ENCODE assay signal across 11 cellular contexts in genomic region chr13:51959773-51960172, GRCh38. TPM values are rescaled to one million over a fixed set of nuclear protein-coding genes. Genes with fewer than 3 reads are reported as not detected.
DNase-seq lines count a peak whose midpoint lies in the region; ATAC-seq and TF ChIP-seq lines count a peak whose summit lies in the region.
"Had no signal": no experiment of that assay in that cellular context is flagged by ENCODE, and none has a peak within 500 bp of the region (broad histone marks: within the 10 kb centered on the region; RNA-seq: fewer than 3 reads in every experiment).

No MANE protein-coding gene starts in this region.

- no peaks in the 10 kb centered on the region for H3K27me3 Mint-ChIP-seq in activated naive CD8-positive, alpha-beta T cell treated with anti-CD3 and anti-CD28 coated beads for 36 hours
- H3K27me3 Mint-ChIP-seq in activated naive CD8-positive, alpha-beta T cell treated with anti-CD3 and anti-CD28 coated beads, Interleukin-2, amount 50 U/mL, for 24 hours = no peaks in the 10 kb centered on the region
- H3K27me3 Mint-ChIP-seq in stimulated activated naive CD8-positive, alpha-beta T cell treated with anti-CD3 and anti-CD28 coated beads, Interleukin-15, amount 100 ng/mL, for 72 hours = no peaks in the 10 kb centered on the region

- no peaks in the 10 kb centered on the region for H3K9me3 Mint-ChIP-seq in activated naive CD8-positive, alpha-beta T cell treated with anti-CD3 and anti-CD28 coated beads for 36 hours
- no peaks in the 10 kb centered on the region for H3K9me3 Mint-ChIP-seq in activated naive CD8-positive, alpha-beta T cell treated with anti-CD3 and anti-CD28 coated beads, Interleukin-2, amount 50 U/mL, for 24 hours
- H3K9me3 Mint-ChIP-seq in stimulated activated naive CD8-positive, alpha-beta T cell treated with anti-CD3 and anti-CD28 coated beads, Interleukin-15, amount 100 ng/mL, for 72 hours = no peaks in the 10 kb centered on the region

- no peaks in the 10 kb centered on the region for H3K36me3 Mint-ChIP-seq in activated naive CD8-positive, alpha-beta T cell treated with anti-CD3 and anti-CD28 coated beads for 36 hours
- no peaks in the 10 kb centered on the region for H3K36me3 Mint-ChIP-seq in activated naive CD8-positive, alpha-beta T cell treated with anti-CD3 and anti-CD28 coated beads, Interleukin-2, amount 50 U/mL, for 24 hours (ENCODE audit: low read depth)

- H3K27ac ChIP-seq in dorsolateral prefrontal cortex = no peak overlapping the region
- H3K27ac ChIP-seq: cardiac muscle cell had no signal

- DNase-seq in activated naive CD8-positive, alpha-beta T cell treated with anti-CD3 and anti-CD28 coated beads for 36 hours = peak; percentile 22
- DNase-seq in activated naive CD8-positive, alpha-beta T cell treated with anti-CD3 and anti-CD28 coated beads, Interleukin-2, amount 50 U/mL, for 24 hours = no peak
- DNase-seq in NB4 (ENCODE audit: low read depth) (peak; percentile 31), dorsolateral prefrontal cortex (no peak), NCI-H1105 treated with DMSO at 0.1 percent for 48 hours (lab: John Stamatoyannopoulos, UW) (no peak), nucleus accumbens (lab: John Stamatoyannopoulos, UW) (no peak)
- DNase-seq in stimulated activated naive CD8-positive, alpha-beta T cell treated with anti-CD3 and anti-CD28 coated beads, Interleukin-15, amount 100 ng/mL, for 72 hours = peak; percentile 27 to 28
- DNase-seq: activated CD4-positive, alpha-beta T cell treated with anti-CD3 and anti-CD28 coated beads for 36 hours; right cardiac atrium had no signal

- H3K4me3 ChIP-seq in NB4 (ENCODE audit: low read depth, low read length) = no peak overlapping the region
- H3K4me3 ChIP-seq in dorsolateral prefrontal cortex = no peak overlapping the region
- H3K4me3 ChIP-seq: cardiac muscle cell had no signal

- no peak overlapping the region for H3K4me3 Mint-ChIP-seq in activated naive CD8-positive, alpha-beta T cell treated with anti-CD3 and anti-CD28 coated beads for 36 hours
- H3K4me3 Mint-ChIP-seq in activated naive CD8-positive, alpha-beta T cell treated with anti-CD3 and anti-CD28 coated beads, Interleukin-2, amount 50 U/mL, for 24 hours = no peak overlapping the region
- no peak overlapping the region for H3K4me3 Mint-ChIP-seq in stimulated activated naive CD8-positive, alpha-beta T cell treated with anti-CD3 and anti-CD28 coated beads, Interleukin-15, amount 100 ng/mL, for 72 hours
- H3K4me3 Mint-ChIP-seq: activated CD4-positive, alpha-beta T cell treated with anti-CD3 and anti-CD28 coated beads for 36 hours had no signal

- H3K27ac Mint-ChIP-seq in activated naive CD8-positive, alpha-beta T cell treated with anti-CD3 and anti-CD28 coated beads for 36 hours = no peak overlapping the region
- H3K27ac Mint-ChIP-seq in activated naive CD8-positive, alpha-beta T cell treated with anti-CD3 and anti-CD28 coated beads, Interleukin-2, amount 50 U/mL, for 24 hours = no peak overlapping the region
- peak overlapping the region in 1 of 2 donors; percentile 78 for H3K27ac Mint-ChIP-seq in stimulated activated naive CD8-positive, alpha-beta T cell treated with anti-CD3 and anti-CD28 coated beads, Interleukin-15, amount 100 ng/mL, for 72 hours
- H3K27ac Mint-ChIP-seq: activated CD4-positive, alpha-beta T cell treated with anti-CD3 and anti-CD28 coated beads for 36 hours had no signal

- no peak for TF ChIP-seq POLR2A in NB4 (IDR thresholded peaks at IDR 0.05; ENCODE audit: extremely low read depth, insufficient read length)

- intact Hi-C loops in dorsolateral prefrontal cortex (cut with DNase I) = no loop called here

- TF ChIP-seq CTCF in NB4 (IDR thresholded peaks at IDR 0.05; ENCODE audit: low read depth, low read length) = peak; percentile 4
- TF ChIP-seq CTCF in dorsolateral prefrontal cortex (IDR thresholded peaks at IDR 0.05 in 54 of 56, conservative IDR thresholded peaks at IDR 0.05 in 2 of 56; ENCODE audit: low read depth in 1 of 56, partially characterized antibody in 56 of 56) = no peak

- H3K4me1 Mint-ChIP-seq in activated naive CD8-positive, alpha-beta T cell treated with anti-CD3 and anti-CD28 coated beads for 36 hours = peaks cover 6% of the 10 kb centered on the region
- H3K4me1 Mint-ChIP-seq in activated naive CD8-positive, alpha-beta T cell treated with anti-CD3 and anti-CD28 coated beads, Interleukin-2, amount 50 U/mL, for 24 hours = peaks cover 5% of the 10 kb centered on the region
- H3K4me1 Mint-ChIP-seq in stimulated activated naive CD8-positive, alpha-beta T cell treated with anti-CD3 and anti-CD28 coated beads, Interleukin-15, amount 100 ng/mL, for 72 hours = peaks cover 28% of the 10 kb centered on the region

- H3K27me3 ChIP-seq in dorsolateral prefrontal cortex = no peaks in the 10 kb centered on the region
- H3K27me3 ChIP-seq: cardiac muscle cell had no signal

- no peak for ATAC-seq in activated naive CD8-positive, alpha-beta T cell treated with anti-CD3 and anti-CD28 coated beads, Interleukin-2, amount 50 U/mL, for 24 hours
- ATAC-seq in HG02840 (IDR thresholded peaks at IDR 0.05; ENCODE audit: low FRiP score, unreplicated experiment) = peak; percentile 56
- peak; percentile 84 for ATAC-seq in stimulated activated naive CD8-positive, alpha-beta T cell treated with anti-CD3 and anti-CD28 coated beads, Interleukin-15, amount 100 ng/mL, for 72 hours
- ATAC-seq: activated CD4-positive, alpha-beta T cell treated with anti-CD3 and anti-CD28 coated beads for 36 hours; right cardiac atrium had no signal

RNA-seq across cellular contexts. Expression of gene ATP7B, which starts 51.5 kb away (rescaled TPM):
- total RNA-seq in activated naive CD8-positive, alpha-beta T cell treated with anti-CD3 and anti-CD28 coated beads for 36 hours = under 1 TPM; 0.66 to 0.80 TPM
- 10 to 100 TPM in 116 of 120 experiments, 1 to 10 TPM in 4; 7.1 to 33.2 (median 17.6) TPM for total RNA-seq in dorsolateral prefrontal cortex

RNA-seq across cellular contexts. Expression of gene ALG11, which starts 52.4 kb away (rescaled TPM):
- 10 to 100 TPM; 26.2 to 29.9 TPM for total RNA-seq in activated naive CD8-positive, alpha-beta T cell treated with anti-CD3 and anti-CD28 coated beads for 36 hours
- total RNA-seq in dorsolateral prefrontal cortex = 10 to 100 TPM; 21.8 to 45.8 (median 34.2) TPM

Comparison
In these comparisons a context has a peak if more than half of its experiments do, and no peak if none do; other contexts are left out.
1. DNase-seq: peak in activated naive CD8-positive, alpha-beta T cell treated with anti-CD3 and anti-CD28 coated beads for 36 hours (single experiment), NB4 (single experiment) and stimulated activated naive CD8-positive, alpha-beta T cell treated with anti-CD3 and anti-CD28 coated beads, Interleukin-15, amount 100 ng/mL, for 72 hours (2 of 2); none in activated naive CD8-positive, alpha-beta T cell treated with anti-CD3 and anti-CD28 coated beads, Interleukin-2, amount 50 U/mL, for 24 hours (single experiment), dorsolateral prefrontal cortex (0 of 10), NCI-H1105 treated with DMSO at 0.1 percent for 48 hours (single experiment) and nucleus accumbens (0 of 56).
2. RNA of gene ATP7B, which starts 51.5 kb away (total RNA-seq): 7.1 to 33.2 TPM in dorsolateral prefrontal cortex; 0.66 to 0.80 TPM in activated naive CD8-positive, alpha-beta T cell treated with anti-CD3 and anti-CD28 coated beads for 36 hours; every median in the first group is over 4 times any median in the second.